In genomic region chr6:122817362-122817761, GRCh38 we compare ENCODE assay signal across 21 cellular contexts. TPM values are rescaled to one million over a fixed set of nuclear protein-coding genes. Genes with fewer than 3 reads are reported as not detected.
"Had no signal": no experiment of that assay in that cellular context is flagged by ENCODE, and none has a peak within 500 bp of the region (broad histone marks: within the 10 kb centered on the region; RNA-seq: fewer than 3 reads in every experiment).

No MANE protein-coding gene starts in this region.

- ATAC-seq: gastrocnemius medialis; heart right ventricle; naive thymus-derived CD4-positive, alpha-beta T cell had no signal

- H3K36me3 ChIP-seq: gastrocnemius medialis, heart right ventricle had no signal

- H3K4me3 Mint-ChIP-seq: naive thymus-derived CD4-positive, alpha-beta T cell had no signal

- DNase-seq: effector CD8-positive, alpha-beta T cell; gastrocnemius medialis; heart right ventricle; hypothalamus; mesendoderm; naive thymus-derived CD4-positive, alpha-beta T cell; posterior cingulate gyrus; stimulated activated CD4-positive, alpha-beta T cell treated with anti-CD3 and anti-CD28 coated beads, Interleukin-12 subunit alpha, Interleukin-12 subunit beta, amount 100 ng/mL, for 4 hours; stimulated activated CD4-positive, alpha-beta T cell treated with anti-CD3 and anti-CD28 coated beads, Interleukin-2, amount 100 ng/mL, for 48 hours; stimulated activated naive CD4-positive, alpha-beta T cell treated with Interleukin-2 at 50 U/mL for 16 hours; trophoblast cell had no signal

- H3K4me1 ChIP-seq: gastrocnemius medialis, heart right ventricle had no signal

- H3K27ac Mint-ChIP-seq: naive thymus-derived CD4-positive, alpha-beta T cell had no signal

- H3K27ac ChIP-seq: gastrocnemius medialis, heart right ventricle had no signal

- H3K27me3 ChIP-seq: gastrocnemius medialis, heart right ventricle had no signal

- H3K4me3 ChIP-seq: gastrocnemius medialis, heart right ventricle had no signal

- FAIRE-seq: colon, small intestine had no signal

- H3K9me3 ChIP-seq: gastrocnemius medialis, heart right ventricle had no signal

- H3K36me3 Mint-ChIP-seq: naive thymus-derived CD4-positive, alpha-beta T cell had no signal

- H3K9me3 Mint-ChIP-seq: naive thymus-derived CD4-positive, alpha-beta T cell had no signal

RNA-seq across cellular contexts. Expression of gene SMPDL3A, which starts 28.3 kb away (rescaled TPM):
- polyA plus RNA-seq: naive thymus-derived CD4-positive, alpha-beta T cell had no signal

RNA-seq across cellular contexts. Expression of gene FABP7, which starts 37.8 kb away (rescaled TPM):
- total RNA-seq: dermis microvascular lymphatic vessel endothelial cell; fibroblast of lung; heart right ventricle; liver; lung microvascular endothelial cell; mononuclear cell; naive thymus-derived CD4-positive, alpha-beta T cell; osteocyte; pulmonary artery endothelial cell had no signal
- polyA plus RNA-seq: fibroblast of lung; liver; naive thymus-derived CD4-positive, alpha-beta T cell; urinary bladder had no signal
